Comparison of ENCODE assay signal across 8 cellular contexts in the genomic region with DNA sequence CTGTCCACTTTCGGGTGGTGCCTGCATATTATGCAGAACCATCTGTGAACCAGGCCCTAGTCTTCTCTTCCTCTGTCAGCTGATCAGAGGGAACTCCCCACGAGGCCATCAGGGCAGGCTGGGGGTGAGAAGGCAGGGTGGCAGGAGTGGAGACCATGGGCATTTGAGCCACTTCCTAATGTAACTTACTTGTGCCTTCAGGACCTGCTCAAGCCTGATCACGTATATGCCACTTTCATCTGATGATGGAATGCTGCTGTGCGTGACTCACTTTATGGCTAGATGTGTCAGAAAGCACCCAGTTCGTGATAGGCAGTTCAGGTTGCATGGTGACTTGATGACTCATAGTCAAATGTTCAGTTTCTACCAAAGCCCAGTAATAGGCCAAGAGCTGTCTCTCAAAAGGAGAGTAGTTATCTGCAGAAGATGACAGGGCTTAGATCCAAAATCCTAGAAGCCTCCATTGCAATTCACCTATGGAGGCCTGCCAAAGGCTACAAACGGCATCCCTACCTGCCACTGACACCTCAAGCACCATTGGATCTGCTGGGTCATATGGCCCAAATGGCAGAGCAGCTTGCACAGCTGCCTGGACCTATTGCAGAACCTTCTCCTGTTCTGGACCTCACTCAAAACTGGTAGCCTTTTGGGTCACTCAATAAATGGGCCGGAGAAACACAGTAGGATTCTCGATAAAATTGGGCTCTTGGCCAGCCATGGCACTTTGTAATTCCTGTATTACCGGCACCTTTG.
DNase-seq lines count a peak whose midpoint lies in the region; ATAC-seq, FAIRE-seq and TF ChIP-seq lines count a peak whose summit lies in the region.
"Not testable (repeated sequence)": the region's sequence is repeated elsewhere in the genome, so short reads cannot be mapped to it uniquely, and the experiment has no call there.

No MANE protein-coding gene starts in this region.

- H3K4me1 ChIP-seq in A549, result peaks cover 12% of the 10 kb centered on the region

- CTCF ChIA-PET in A549 (lab: Yijun Ruan, JAX), result interaction anchor here (0.9 kb wide), 1 partner anchor 9 kb away, joined by 3 read pairs; no protein-coding TSS in a partner anchor

- not testable (repeated sequence) for H3K9me3 Mint-ChIP-seq in T-helper 2 cell treated with Interferon-gamma antibody and Interleukin-4, amounts not matched to agents 5 μg/mL and 100 μg/mL, for 36 hours

- H3K4me3 ChIP-seq in A549; bronchial epithelial cell (ENCODE audit: low read depth, low read length): not testable (repeated sequence)

- peak overlapping the region; percentile 17 to 55; a peak in 2 of 6 replicates for H3K27ac ChIP-seq in A549

- H3K36me3 Mint-ChIP-seq in T-helper 2 cell treated with Interferon-gamma antibody and Interleukin-4, amounts not matched to agents 5 μg/mL and 100 μg/mL, for 36 hours (ENCODE audit: low read depth), result not testable (repeated sequence)

- not testable (repeated sequence) for FAIRE-seq in A549 (lab: Jason Lieb, UNC)
- FAIRE-seq in GM12892 (lab: Jason Lieb, UNC) (peak; percentile 86), bronchial epithelial cell (lab: Jason Lieb, UNC) (peak; percentile 50)

- ATAC-seq in A549, result 0 out of 6 replicates have a peak, but pooled peaks of 1 of the 2 experiments have one; percentile 51

- TF ChIP-seq RAD21 in A549 (conservative IDR thresholded peaks at IDR 0.05 in 1 of 2, IDR thresholded peaks at IDR 0.05 in 1 of 2), result not testable (repeated sequence)

- TF ChIP-seq CTCF in A549 (IDR thresholded peaks at IDR 0.05); bronchial epithelial cell (IDR thresholded peaks at IDR 0.05; ENCODE audit: insufficient read depth, low read length, severe bottlenecking): not testable (repeated sequence)

- DNase-seq in A549 (ENCODE audit: low read depth in 1 of 2, low spot score in 1 of 2) (peak in 1 of 2 experiments; percentile 62), MV-4-11 (lab: John Stamatoyannopoulos, UW) (peak; percentile 87), bronchial epithelial cell (ENCODE audit: low read depth) (peak; percentile 99), islet precursor cell (peak; percentile 87)
- not testable (repeated sequence) for DNase-seq in GM12892 (ENCODE audit: insufficient read length)
- DNase-seq in T-helper 2 cell treated with Interferon-gamma antibody and Interleukin-4, amounts not matched to agents 5 μg/mL and 100 μg/mL, for 36 hours (ENCODE audit: low spot score), result peak; percentile 84
- DNase-seq in activated T-cell treated with anti-CD3 and anti-CD28 coated beads, Interleukin-2, amount 50 U/mL, for 48 hours, result peak; percentile 69 to 72
- DNase-seq in stimulated activated CD4-positive, alpha-beta T cell treated with anti-CD3 and anti-CD28 coated beads, Interleukin-1b, Interleukin-23, amount 100 ng/mL, for 24 hours (ENCODE audit: low read depth in 4 of 4, low spot score in 1 of 4), result peak in 3 of 4 experiments; percentile 26 to 39 (median 28)

- not testable (repeated sequence) for H3K4me3 Mint-ChIP-seq in T-helper 2 cell treated with Interferon-gamma antibody and Interleukin-4, amounts not matched to agents 5 μg/mL and 100 μg/mL, for 36 hours

- 13% methylated on average over 9 of the region's 9 CpGs for WGBS in A549 (ENCODE audit: missing lambda C conversion rate)

- peaks cover 54% of the 10 kb centered on the region for H3K4me1 Mint-ChIP-seq in T-helper 2 cell treated with Interferon-gamma antibody and Interleukin-4, amounts not matched to agents 5 μg/mL and 100 μg/mL, for 36 hours (ENCODE audit: low read depth)

- H3K9me3 ChIP-seq in A549, result not testable (repeated sequence)

- not testable (repeated sequence) for H3K27me3 Mint-ChIP-seq in T-helper 2 cell treated with Interferon-gamma antibody and Interleukin-4, amounts not matched to agents 5 μg/mL and 100 μg/mL, for 36 hours (ENCODE audit: low read depth)

- POLR2A ChIA-PET in A549 (lab: Yijun Ruan, JAX), result not testable (repeated sequence)

- H3K4me2 ChIP-seq in A549, result peak overlapping the region; percentile 40

- peak overlapping the region; percentile 65 for H3K27ac Mint-ChIP-seq in T-helper 2 cell treated with Interferon-gamma antibody and Interleukin-4, amounts not matched to agents 5 μg/mL and 100 μg/mL, for 36 hours

- H3K27me3 ChIP-seq in bronchial epithelial cell (ENCODE audit: control insufficient read depth, insufficient read depth, low read length), result not testable (repeated sequence)

- not testable (repeated sequence) for TF ChIP-seq POLR2A in A549 (IDR thresholded peaks at IDR 0.05; ENCODE audit: low read length); GM12892 (IDR thresholded peaks at IDR 0.05; ENCODE audit: low read depth, low read length)

- not testable (repeated sequence) for TF ChIP-seq EP300 in A549 (IDR thresholded peaks at IDR 0.05)

- not testable (repeated sequence) for H3K36me3 ChIP-seq in bronchial epithelial cell (ENCODE audit: control insufficient read depth, insufficient read depth, low read length)

TF ChIP-seq in A549, 52 proteins besides CTCF, POLR2A, EP300 and RAD21:
- TF ChIP-seq FOSL2 (IDR thresholded peaks at IDR 0.05), result peak; percentile 65
- peak; percentile 86 for TF ChIP-seq FOSL2 (CRISPR knock-in tag; IDR thresholded peaks at IDR 0.05)
- peak; percentile 52 for TF ChIP-seq JUNB (IDR thresholded peaks at IDR 0.05)
